ENCODE assay signal across 8 cellular contexts in the genomic region with DNA sequence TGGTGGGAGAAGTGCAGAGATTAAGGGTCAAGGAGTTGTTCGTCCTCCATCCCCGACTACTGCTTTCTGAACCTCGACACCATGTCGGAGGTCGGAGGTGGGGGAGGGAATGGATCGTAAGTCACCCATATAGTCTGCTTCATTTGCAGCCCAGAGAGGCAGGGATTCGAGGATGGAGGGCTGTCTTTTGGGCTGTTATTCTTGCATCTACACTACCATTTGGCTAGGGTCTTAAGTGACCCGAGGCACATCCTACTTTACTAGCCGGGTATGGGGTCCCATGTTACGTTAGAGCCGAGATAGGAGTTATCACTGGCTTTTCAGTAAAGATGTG. TPM values are rescaled to one million over a fixed set of nuclear protein-coding genes. Genes with fewer than 3 reads are reported as not detected.
DNase-seq lines count a peak whose midpoint lies in the region; ATAC-seq and TF ChIP-seq lines count a peak whose summit lies in the region.

No MANE protein-coding gene starts in this region.

- TF ChIP-seq CTCF in 22Rv1 (IDR thresholded peaks at IDR 0.05) (no peak), breast epithelium (IDR thresholded peaks at IDR 0.05) (no peak), GM10248 (IDR thresholded peaks at IDR 0.05; ENCODE audit: control extremely low read depth, extremely low read depth, low read depth, missing control alignments) (no peak)

- POLR2A ChIA-PET in GM10248 (lab: Yijun Ruan, JAX): interaction anchor here (1.4 kb wide), 1 partner anchor 27 kb away, joined by 4 read pairs; the partner anchor contains the start of gene DEDD

- H3K27me3 ChIP-seq in breast epithelium: no peaks in the 10 kb centered on the region

- peaks cover 4 to 14% of the 10 kb centered on the region in 2 donors for H3K4me1 ChIP-seq in breast epithelium

- ATAC-seq in HG03039 (IDR thresholded peaks at IDR 0.05; ENCODE audit: unreplicated experiment): peak; percentile 12

- no peaks in the 10 kb centered on the region for H3K36me3 ChIP-seq in breast epithelium

- intact Hi-C loops in breast epithelium (cut with DNase I; ENCODE audit: low total_unique reads): no loop called here

- CTCF ChIA-PET in GM10248 (lab: Yijun Ruan, JAX): no interaction called here

- H3K27ac ChIP-seq in 22Rv1 (peak overlapping the region; percentile 78), breast epithelium (peak overlapping the region; percentile 87 to 91)

- DNase-seq in breast epithelium (ENCODE audit: low spot score in 2 of 2) (no peak), midbrain (lab: John Stamatoyannopoulos, UW) (peak; percentile 51), globus pallidus (ENCODE audit: low spot score) (no peak), activated gamma-delta T cell (lab: John Stamatoyannopoulos, UW) (no peak), mucosa of gallbladder (ENCODE audit: low spot score) (no peak), GM10248 (ENCODE audit: extremely low spot score) (no peak)

- no peaks in the 10 kb centered on the region for H3K9me3 ChIP-seq in breast epithelium

- TF ChIP-seq POLR2A in breast epithelium (IDR thresholded peaks at IDR 0.05): no peak

- H3K4me3 ChIP-seq in breast epithelium: peak overlapping the region; percentile 77 to 93 (median 79)

RNA-seq across cellular contexts. Expression of gene USP21, which starts 0.6 kb away (rescaled TPM):
- total RNA-seq in breast epithelium (10 to 100 TPM; 11.7 to 26.9 (median 24.9) TPM), mucosa of gallbladder (42.4 TPM)

RNA-seq across cellular contexts. Expression of gene UFC1, which starts 6.1 kb away (rescaled TPM):
- 10 to 100 TPM; 76.0 to 90.3 (median 87.5) TPM for total RNA-seq in breast epithelium
- 114 TPM for total RNA-seq in mucosa of gallbladder

RNA-seq across cellular contexts. Expression of gene PPOX, which starts 6.3 kb away (rescaled TPM):
- total RNA-seq in breast epithelium: 10 to 100 TPM; 19.5 to 26.8 (median 25.2) TPM
- 25.6 TPM for total RNA-seq in mucosa of gallbladder

RNA-seq across cellular contexts. Expression of gene B4GALT3, which starts 17.4 kb away (rescaled TPM):
- total RNA-seq in breast epithelium (10 to 100 TPM; 23.4 to 41.3 (median 29.4) TPM), mucosa of gallbladder (36.4 TPM)

RNA-seq across cellular contexts. Expression of gene DEDD, which starts 27.4 kb away (rescaled TPM):
- total RNA-seq in breast epithelium (10 to 100 TPM; 28.7 to 39.0 (median 37.6) TPM), mucosa of gallbladder (38.7 TPM)
